14 cellular contexts compared by ENCODE assay signal in genomic region chr2:85680707-85681353, GRCh38. TPM values are rescaled to one million over a fixed set of nuclear protein-coding genes. Genes with fewer than 3 reads are reported as not detected.
DNase-seq lines count a peak whose midpoint lies in the region; ATAC-seq, FAIRE-seq and TF ChIP-seq lines count a peak whose summit lies in the region.
"Had no signal": no experiment of that assay in that cellular context is flagged by ENCODE, and none has a peak within 500 bp of the region (broad histone marks: within the 10 kb centered on the region; RNA-seq: fewer than 3 reads in every experiment).

No MANE protein-coding gene starts in this region.

- TF ChIP-seq CTCF in HFFc6 (IDR thresholded peaks at IDR 0.05): no peak

- no peak overlapping the region for H3K4me3 Mint-ChIP-seq in HFFc6
- H3K4me3 Mint-ChIP-seq in activated naive CD8-positive, alpha-beta T cell treated with anti-CD3 and anti-CD28 coated beads, Interleukin-2, amount 50 U/mL, for 24 hours: no peak overlapping the region

- TF ChIP-seq POLR2A in H54 (IDR thresholded peaks at IDR 0.05; ENCODE audit: low read depth, low read length): no peak

- peak; percentile 30 for DNase-seq in NCI-H1092 (lab: John Stamatoyannopoulos, UW)
- no peak for DNase-seq in NCI-H1092 treated with DMSO at 0.1 percent for 48 hours (lab: John Stamatoyannopoulos, UW)
- no peak for DNase-seq in HFFc6
- DNase-seq in activated naive CD8-positive, alpha-beta T cell treated with anti-CD3 and anti-CD28 coated beads, Interleukin-2, amount 50 U/mL, for 24 hours: no peak
- DNase-seq in medulla oblongata (ENCODE audit: extremely low spot score): peak; percentile 30
- no peak for DNase-seq in Kasumi-1 (lab: John Stamatoyannopoulos, UW)
- DNase-seq in H54 (ENCODE audit: insufficient read length, low spot score): no peak
- DNase-seq in cerebellum (ENCODE audit: low spot score): no peak
- DNase-seq: activated naive CD4-positive, alpha-beta T cell treated with Interleukin-2 at 50 U/mL for 16 hours; EL; NCI-H187 treated with DMSO at 0.1 percent for 48 hours had no signal

- H3K4me1 Mint-ChIP-seq in HFFc6 (ENCODE audit: low read depth): peaks cover 38% of the 10 kb centered on the region
- peaks cover 10% of the 10 kb centered on the region for H3K4me1 Mint-ChIP-seq in activated naive CD8-positive, alpha-beta T cell treated with anti-CD3 and anti-CD28 coated beads, Interleukin-2, amount 50 U/mL, for 24 hours

- peak overlapping the region; percentile 20 for H3K27ac Mint-ChIP-seq in HFFc6
- peak overlapping the region; percentile 21 for H3K27ac Mint-ChIP-seq in activated naive CD8-positive, alpha-beta T cell treated with anti-CD3 and anti-CD28 coated beads, Interleukin-2, amount 50 U/mL, for 24 hours

- H3K36me3 Mint-ChIP-seq in HFFc6 (ENCODE audit: low read depth): no peaks in the 10 kb centered on the region
- H3K36me3 Mint-ChIP-seq in activated naive CD8-positive, alpha-beta T cell treated with anti-CD3 and anti-CD28 coated beads, Interleukin-2, amount 50 U/mL, for 24 hours (ENCODE audit: low read depth): no peaks in the 10 kb centered on the region

- FAIRE-seq in H54 (lab: Jason Lieb, UNC): no peak
- FAIRE-seq: A204.1, GM18507 had no signal

- no peaks in the 10 kb centered on the region for H3K27me3 Mint-ChIP-seq in HFFc6 (ENCODE audit: insufficient read depth)
- H3K27me3 Mint-ChIP-seq in activated naive CD8-positive, alpha-beta T cell treated with anti-CD3 and anti-CD28 coated beads, Interleukin-2, amount 50 U/mL, for 24 hours: peaks cover 4% of the 10 kb centered on the region

- no peaks in the 10 kb centered on the region for H3K9me3 Mint-ChIP-seq in HFFc6
- H3K9me3 Mint-ChIP-seq in activated naive CD8-positive, alpha-beta T cell treated with anti-CD3 and anti-CD28 coated beads, Interleukin-2, amount 50 U/mL, for 24 hours: no peaks in the 10 kb centered on the region

- no peak for ATAC-seq in activated naive CD8-positive, alpha-beta T cell treated with anti-CD3 and anti-CD28 coated beads, Interleukin-2, amount 50 U/mL, for 24 hours

RNA-seq across cellular contexts. Expression of gene SFTPB, which starts 12.8 kb away (rescaled TPM):
- total RNA-seq in HFFc6 (2021; fragmentation: NEBNext Ultra II Directional; extraction: Animal tissue kit (Norgen Biotek cat#: 25700)): not detected
- 1.7 TPM for total RNA-seq in cerebellum
- total RNA-seq: dermis microvascular lymphatic vessel endothelial cell had no signal

RNA-seq across cellular contexts. Expression of gene GNLY, which starts 13.3 kb away (rescaled TPM):
- total RNA-seq in HFFc6 (2021; fragmentation: NEBNext Ultra II Directional; extraction: Animal tissue kit (Norgen Biotek cat#: 25700)): not detected
- not detected for total RNA-seq in cerebellum
- total RNA-seq: dermis microvascular lymphatic vessel endothelial cell had no signal

Comparison
In these comparisons a context has a peak if more than half of its experiments do, and no peak if none do; other contexts are left out.
1. DNase-seq: peak in NCI-H1092 (single experiment) and medulla oblongata (single experiment); none in NCI-H1092 treated with DMSO at 0.1 percent for 48 hours (single experiment), HFFc6 (single experiment), activated naive CD8-positive, alpha-beta T cell treated with anti-CD3 and anti-CD28 coated beads, Interleukin-2, amount 50 U/mL, for 24 hours (single experiment), Kasumi-1 (0 of 2), H54 (single experiment) and cerebellum (single experiment).